In the genomic region with DNA sequence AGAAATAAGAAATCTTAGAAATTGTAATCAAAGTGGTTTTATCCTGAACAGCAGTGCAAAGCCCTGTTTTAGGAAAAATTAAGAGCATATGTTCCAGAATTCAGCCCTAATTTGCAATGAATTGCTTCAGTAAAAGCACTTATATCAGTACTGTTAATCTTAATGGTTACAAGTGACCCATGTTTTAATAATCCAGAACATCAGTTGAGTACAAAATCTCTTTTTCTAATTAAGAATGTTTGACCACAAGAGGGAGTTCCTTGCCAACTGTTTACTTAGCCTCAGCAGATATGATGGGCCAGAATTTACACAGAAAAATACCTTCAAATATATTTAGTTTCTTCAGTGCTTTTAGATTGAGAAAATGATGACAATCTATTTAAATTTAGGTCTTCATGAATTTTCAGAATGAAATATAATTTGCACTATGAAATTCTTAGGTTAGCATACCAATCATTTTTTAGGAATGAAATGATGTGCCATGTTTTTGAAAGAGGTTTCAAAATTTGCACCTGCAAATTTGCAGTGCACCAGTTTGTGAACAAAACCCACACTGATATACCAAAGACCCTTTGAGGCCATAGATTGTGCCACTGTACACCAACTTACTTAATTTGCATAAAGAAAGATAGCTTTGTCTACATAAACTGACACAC, we compare ENCODE assay signal across 8 cellular contexts.
DNase-seq lines count a peak whose midpoint lies in the region; ATAC-seq, FAIRE-seq and TF ChIP-seq lines count a peak whose summit lies in the region.

No MANE protein-coding gene starts in this region.

- H3K9me3 ChIP-seq in H9 (ENCODE audit: control insufficient read depth, low read depth, low read length) (no peaks in the 10 kb centered on the region), Panc1 (ENCODE audit: control insufficient read depth, insufficient read depth, low read depth, low read length) (peaks cover 14% of the 10 kb centered on the region; the same call in 1 of the 2 replicates), tibial artery (no peaks in the 10 kb centered on the region)

- H3K4me1 ChIP-seq in H9 (ENCODE audit: insufficient read depth, low read length) (no peaks in the 10 kb centered on the region), Panc1 (ENCODE audit: control insufficient read depth, insufficient read depth, low read length) (peaks cover 16% of the 10 kb centered on the region), tibial artery (no peaks in the 10 kb centered on the region)

- H3K36me3 ChIP-seq in Panc1 (ENCODE audit: control insufficient read depth, insufficient read depth, low read length) (no peaks in the 10 kb centered on the region), tibial artery (no peaks in the 10 kb centered on the region)

- no peak overlapping the region for H3K4me2 ChIP-seq in H9 (ENCODE audit: insufficient read depth, insufficient read length, low read length)

- H3K4me3 ChIP-seq in Panc1 (ENCODE audit: low read depth in 2 of 2, low read length in 2 of 2) (no peak overlapping the region), tibial artery (no peak overlapping the region)

- H3K23ac ChIP-seq in H9 (ENCODE audit: insufficient read length, low read depth, low read length): no peak overlapping the region

- H3K4me1 Mint-ChIP-seq in H9: no peaks in the 10 kb centered on the region

- H3K36me3 Mint-ChIP-seq in H9 (ENCODE audit: insufficient read depth in 1 of 3, low read depth in 3 of 3): no peaks in the 10 kb centered on the region

- POLR2A ChIA-PET in Panc1 (lab: Charles Lee): no interaction called here

- H3K79me2 ChIP-seq in H9 (ENCODE audit: insufficient read depth, low read length): no peaks in the 10 kb centered on the region

- H3K4ac ChIP-seq in H9 (ENCODE audit: low read depth, low read length): no peak overlapping the region

- no peak overlapping the region for H3T11ph ChIP-seq in H9 (ENCODE audit: low read length)

- ATAC-seq in Panc1: peak; percentile 71; the same call in 1 of the 2 replicates
- ATAC-seq in HG02840 (IDR thresholded peaks at IDR 0.05; ENCODE audit: low FRiP score, unreplicated experiment): no peak
- ATAC-seq in HG03521 (IDR thresholded peaks at IDR 0.05; ENCODE audit: unreplicated experiment): no peak

- in situ Hi-C loops in Panc1 (cut with HindIII; ENCODE audit: low pct_unique_long_range_greater_than_20kb, low sequenced_read_pairs): no loop called here

- H2AK5ac ChIP-seq in H9 (ENCODE audit: insufficient read length, low read length): no peak overlapping the region

- H3K27me3 Mint-ChIP-seq in H9 (ENCODE audit: low read depth): no peaks in the 10 kb centered on the region

- H3K9me3 Mint-ChIP-seq in H9: no peaks in the 10 kb centered on the region

- intact Hi-C loops in Panc1 (cut with micrococcal nuclease; ENCODE audit: unreplicated experiment): loop anchor here (5.0 kb wide), 1 partner anchor 382 kb away; no protein-coding TSS in a partner anchor
- intact Hi-C loops in tibial artery (cut with DNase I; ENCODE audit: low total_unique reads): no loop called here

- H3K56ac ChIP-seq in H9 (ENCODE audit: insufficient read length, low read depth, low read length): no peak overlapping the region

- CTCF ChIA-PET in Panc1 (lab: Charles Lee): no interaction called here

- H4K8ac ChIP-seq in H9 (replicated peaks; ENCODE audit: insufficient read length, low read depth, low read length): no peak overlapping the region

- no peaks in the 10 kb centered on the region for H4K20me1 ChIP-seq in H9 (ENCODE audit: control insufficient read depth, insufficient read depth, insufficient read length)

- peak; percentile 68 for TF ChIP-seq CTCF in H9 (conservative IDR thresholded peaks at IDR 0.05)
- TF ChIP-seq CTCF in Panc1 (IDR thresholded peaks at IDR 0.05): peak; percentile 60; the same call in 1 of the 2 replicates
- peak in 1 of 2 experiments; percentile 14 for TF ChIP-seq CTCF in tibial artery (IDR thresholded peaks at IDR 0.05)

- no peak overlapping the region for H3K18ac ChIP-seq in H9 (ENCODE audit: insufficient read length, low read depth, low read length)

- H3K14ac ChIP-seq in H9 (ENCODE audit: insufficient read depth, low read length): no peak overlapping the region

- no peak overlapping the region for H2BK15ac ChIP-seq in H9 (ENCODE audit: low read depth, low read length)

- H3K4me3 Mint-ChIP-seq in H9: no peak overlapping the region

- no peak overlapping the region for H3K27ac Mint-ChIP-seq in H9

- no TSS peak for BruUV-seq in Panc1 (replicated peaks; lab: Mats Ljungman, UMichigan)

- no peak overlapping the region for H3K9ac ChIP-seq in H9 (ENCODE audit: extremely low read depth, insufficient read length, low read length)

- no peak overlapping the region for H2BK5ac ChIP-seq in H9 (ENCODE audit: insufficient read length, low read length)

- H3K23me2 ChIP-seq in H9 (ENCODE audit: insufficient read length, low read depth, low read length, poor library complexity, severe bottlenecking): no peaks in the 10 kb centered on the region

- no peak overlapping the region for H4K91ac ChIP-seq in H9 (ENCODE audit: insufficient read length, low read depth, low read length)

- FAIRE-seq in urothelium cell line (lab: Jason Lieb, UNC): no peak

- H3K79me1 ChIP-seq in H9 (ENCODE audit: insufficient read depth, low read depth, low read length, poor library complexity, severe bottlenecking): no peaks in the 10 kb centered on the region

- H2BK120ac ChIP-seq in H9 (ENCODE audit: low read depth, low read length, poor library complexity, severe bottlenecking): no peak overlapping the region

- no peak overlapping the region for H2AFZ ChIP-seq in H9 (ENCODE audit: low read length)

- H4K5ac ChIP-seq in H9 (ENCODE audit: insufficient read length, low read depth, low read length): no peak overlapping the region

- no peaks in the 10 kb centered on the region for H3K27me3 ChIP-seq in H9 (ENCODE audit: insufficient read depth, low read length)
- H3K27me3 ChIP-seq in Panc1 (ENCODE audit: control insufficient read depth, insufficient read depth, low read length): no peaks in the 10 kb centered on the region
- no peaks in the 10 kb centered on the region for H3K27me3 ChIP-seq in tibial artery

- H3K27ac ChIP-seq in H9 (ENCODE audit: insufficient read length, low read depth, low read length) (no peak overlapping the region), Panc1 (ENCODE audit: low read length) (peak overlapping the region; percentile 82), tibial artery (no peak overlapping the region)

- DNase-seq in COR-L47 (lab: John Stamatoyannopoulos, UW) (peak; percentile 52), H9 (no peak), Panc1 (ENCODE audit: low read depth, low spot score) (peak; percentile 24), foreskin melanocyte (peak; percentile 28), urothelium cell line (ENCODE audit: low spot score) (peak; percentile 8), tibial artery (no peak)

- H2BK20ac ChIP-seq in H9 (ENCODE audit: low read depth, low read length, poor library complexity, severe bottlenecking): no peak overlapping the region

- H2BK12ac ChIP-seq in H9 (ENCODE audit: insufficient read length, low read depth, low read length): no peak overlapping the region

Comparison
In these comparisons a context has a peak if more than half of its experiments do, and no peak if none do; other contexts are left out.
1. DNase-seq: peak in COR-L47 (single experiment), Panc1 (single experiment), foreskin melanocyte (single experiment) and urothelium cell line (single experiment); none in H9 (single experiment) and tibial artery (0 of 2).